14 cellular contexts compared by ENCODE assay signal in the genomic region with DNA sequence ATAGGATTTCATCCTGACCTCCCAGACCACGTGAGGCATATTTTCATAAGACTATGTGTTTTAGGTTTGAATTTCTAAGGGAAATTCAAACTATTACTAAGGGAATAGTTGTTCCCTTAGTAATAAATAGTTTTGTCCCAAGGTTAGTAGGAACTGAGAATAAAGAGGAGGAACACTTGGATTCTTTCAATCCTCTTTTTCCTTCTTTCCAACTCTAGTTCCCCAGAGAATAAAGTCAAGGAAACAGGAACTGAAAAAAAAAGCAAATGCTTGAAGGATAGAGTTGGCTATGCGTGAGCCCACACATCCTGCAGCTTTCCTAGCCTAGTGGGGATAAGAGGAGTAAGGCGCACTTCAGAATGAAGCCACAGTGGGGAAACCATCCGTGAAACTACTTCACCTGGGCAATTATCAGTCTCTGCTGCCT.
A peak's percentile ranks its signal among the peaks of the same experiment; 100 is the strongest.
DNase-seq lines count a peak whose midpoint lies in the region; ATAC-seq lines count a peak whose summit lies in the region.
"Had no signal": no experiment of that assay in that cellular context is flagged by ENCODE, and none has a peak within 500 bp of the region (broad histone marks: within the 10 kb centered on the region; RNA-seq: fewer than 3 reads in every experiment).

No MANE protein-coding gene starts in this region.

- ATAC-seq in sciatic nerve (peak; percentile 56), GM19467 (IDR thresholded peaks at IDR 0.05; ENCODE audit: unreplicated experiment) (no peak)
- ATAC-seq: lower lobe of right lung; stimulated activated naive CD8-positive, alpha-beta T cell treated with anti-CD3 and anti-CD28 coated beads, Interleukin-15, amount 100 ng/mL, for 72 hours had no signal

- DNase-seq in DMS53 (lab: John Stamatoyannopoulos, UW) (peak; percentile 2), DMS53 treated with DMSO at 0.1 percent for 48 hours (lab: John Stamatoyannopoulos, UW; ENCODE audit: unreplicated experiment) (no peak), NCI-H345 (lab: John Stamatoyannopoulos, UW) (peak; percentile 66), fibroblast of peridontal ligament (ENCODE audit: extremely low read depth) (peak; percentile 44), sciatic nerve (ENCODE audit: low spot score) (no peak), DMS 273 treated with DMSO at 0.1 percent for 48 hours (lab: John Stamatoyannopoulos, UW) (no peak)
- DNase-seq in NK-92 treated with Interleukin-12 subunit alpha and Interleukin-12 subunit beta, amount 100 ng/mL, for 24 hours (lab: John Stamatoyannopoulos, UW), result no peak
- DNase-seq: activated naive CD4-positive, alpha-beta T cell treated with anti-CD3 and anti-CD28 coated beads for 36 hours; CD8-positive, alpha-beta memory T cell; KG1; lower lobe of right lung; NCI-H2029; stimulated activated naive CD8-positive, alpha-beta T cell treated with anti-CD3 and anti-CD28 coated beads, Interleukin-15, amount 100 ng/mL, for 72 hours had no signal

- intact Hi-C loops in sciatic nerve (cut with DNase I), result no loop called here

Comparison
In these comparisons a context has a peak if more than half of its experiments do, and no peak if none do; other contexts are left out.
1. DNase-seq: peak in DMS53 (single experiment), NCI-H345 (single experiment) and fibroblast of peridontal ligament (single experiment); none in DMS53 treated with DMSO at 0.1 percent for 48 hours (single experiment), sciatic nerve (single experiment), DMS 273 treated with DMSO at 0.1 percent for 48 hours (single experiment) and NK-92 treated with Interleukin-12 subunit alpha and Interleukin-12 subunit beta, amount 100 ng/mL, for 24 hours (single experiment).